In the genomic region with DNA sequence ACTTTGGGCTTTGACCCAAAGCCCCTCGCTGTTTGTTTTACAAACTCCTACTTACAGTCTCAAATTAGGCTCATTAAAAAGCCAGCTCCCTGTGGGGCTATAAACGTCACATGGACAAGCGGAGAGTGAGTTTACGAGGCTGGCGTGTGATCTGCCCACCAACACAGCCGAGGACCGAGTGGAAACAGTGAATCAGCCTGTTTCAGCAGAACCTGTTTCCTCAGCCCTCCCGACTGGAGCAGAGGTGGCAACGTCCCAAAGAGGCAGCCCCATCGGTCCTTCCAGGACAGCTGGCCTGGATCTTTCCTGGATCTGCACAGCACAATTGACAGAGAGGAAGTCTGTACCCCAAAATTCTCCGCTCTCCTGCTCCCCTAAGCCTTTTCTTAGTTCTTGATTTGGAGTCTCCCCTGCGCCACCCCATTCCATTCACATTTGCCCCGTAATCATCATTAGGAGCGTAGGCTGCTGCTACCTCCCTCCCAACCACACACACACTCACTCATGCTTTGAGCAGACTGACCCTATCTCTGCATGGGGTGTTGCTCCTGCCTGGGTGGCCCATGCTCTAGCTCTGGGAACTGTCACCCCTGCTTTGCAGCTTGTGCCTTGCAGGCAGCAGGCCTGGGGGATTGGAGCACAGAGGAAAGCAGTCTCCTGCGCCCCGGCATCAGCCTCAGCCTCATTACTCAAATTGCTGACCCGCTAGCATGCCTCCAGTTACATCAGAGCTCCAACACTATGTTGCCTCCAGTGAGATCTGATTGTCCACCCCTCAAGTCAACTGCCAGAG, we compare ENCODE assay signal across 10 cellular contexts.
DNase-seq lines count a peak whose midpoint lies in the region; ATAC-seq and TF ChIP-seq lines count a peak whose summit lies in the region.
"Had no signal": no experiment of that assay in that cellular context is flagged by ENCODE, and none has a peak within 500 bp of the region (broad histone marks: within the 10 kb centered on the region; RNA-seq: fewer than 3 reads in every experiment).

No MANE protein-coding gene starts in this region.

- H3K27me3 ChIP-seq in trophoblast cell (ENCODE audit: insufficient read depth, low read length): no peaks in the 10 kb centered on the region

- no peak overlapping the region for H3K27ac ChIP-seq in trophoblast cell (ENCODE audit: low read depth, low read length)

- H4K91ac ChIP-seq in trophoblast cell (ENCODE audit: low read depth, low read length): no peak overlapping the region

- no peak overlapping the region for H2BK120ac ChIP-seq in trophoblast cell (ENCODE audit: insufficient read depth, low read length, poor library complexity)

- H3K4me3 Mint-ChIP-seq in activated T-cell treated with anti-CD3 and anti-CD28 coated beads, Interleukin-2, amount 50 U/mL, for 72 hours: no peak overlapping the region
- H3K4me3 Mint-ChIP-seq: brain had no signal

- no peak overlapping the region for H2AFZ ChIP-seq in trophoblast cell (ENCODE audit: insufficient read depth, low read length, poor library complexity)

- no peak overlapping the region for H2BK5ac ChIP-seq in trophoblast cell (ENCODE audit: low read depth, low read length, poor library complexity)

- no peak for TF ChIP-seq CTCF in AG09319 (IDR thresholded peaks at IDR 0.05; ENCODE audit: low read depth, low read length)
- no peak for TF ChIP-seq CTCF in NB4 (IDR thresholded peaks at IDR 0.05; ENCODE audit: low read depth, low read length)
- no peak for TF ChIP-seq CTCF in fibroblast of pulmonary artery (IDR thresholded peaks at IDR 0.05; ENCODE audit: low read length, missing control alignments)

- no peak overlapping the region for H2BK12ac ChIP-seq in trophoblast cell (ENCODE audit: low read length)

- no peaks in the 10 kb centered on the region for H3K36me3 Mint-ChIP-seq in activated T-cell treated with anti-CD3 and anti-CD28 coated beads, Interleukin-2, amount 50 U/mL, for 72 hours (ENCODE audit: insufficient read depth in 2 of 2)
- H3K36me3 Mint-ChIP-seq: brain had no signal

- H3K27ac Mint-ChIP-seq in activated T-cell treated with anti-CD3 and anti-CD28 coated beads, Interleukin-2, amount 50 U/mL, for 72 hours: no peak overlapping the region

- H4K12ac ChIP-seq in trophoblast cell (ENCODE audit: low read depth, low read length): no peak overlapping the region

- ATAC-seq in GM21717 (IDR thresholded peaks at IDR 0.05; ENCODE audit: unreplicated experiment): no peak
- ATAC-seq in GM19328 (IDR thresholded peaks at IDR 0.05; ENCODE audit: unreplicated experiment): no peak
- no peak for ATAC-seq in activated T-cell treated with anti-CD3 and anti-CD28 coated beads, Interleukin-2, amount 50 U/mL, for 72 hours (replicated peaks in 1 of 2)

- H3K79me1 ChIP-seq in trophoblast cell (ENCODE audit: low read length): no peaks in the 10 kb centered on the region

- H3K4ac ChIP-seq in trophoblast cell (ENCODE audit: low read depth, low read length): no peak overlapping the region

- peaks cover 8% of the 10 kb centered on the region in 2 experiments for H3K4me1 ChIP-seq in trophoblast cell (ENCODE audit: control insufficient read depth in 1 of 2, insufficient read depth in 2 of 2, low read length in 2 of 2)

- no CpG with 5 or more reads among the region's 17 CpGs for WGBS in trophoblast cell (ENCODE audit: extremely low coverage, insufficient coverage, insufficient read length)

- TF ChIP-seq POLR2A in NB4 (IDR thresholded peaks at IDR 0.05; ENCODE audit: extremely low read depth, insufficient read length): no peak

- no peak overlapping the region for H3K9ac ChIP-seq in trophoblast cell (ENCODE audit: low read length)

- H3K9me3 ChIP-seq in trophoblast cell (ENCODE audit: insufficient read depth, low read depth, low read length): no peaks in the 10 kb centered on the region

- no peak overlapping the region for H3K23ac ChIP-seq in trophoblast cell (ENCODE audit: low read length)

- no peaks in the 10 kb centered on the region for H3K9me3 Mint-ChIP-seq in activated T-cell treated with anti-CD3 and anti-CD28 coated beads, Interleukin-2, amount 50 U/mL, for 72 hours

- H3K27me3 Mint-ChIP-seq in activated T-cell treated with anti-CD3 and anti-CD28 coated beads, Interleukin-2, amount 50 U/mL, for 72 hours (ENCODE audit: low read depth): peaks cover 29% of the 10 kb centered on the region

- no peaks in the 10 kb centered on the region for H3K79me2 ChIP-seq in trophoblast cell (ENCODE audit: control insufficient read depth, insufficient read depth, low read length, poor library complexity)

- no peak overlapping the region for H2AK5ac ChIP-seq in trophoblast cell (ENCODE audit: low read length)

- DNase-seq in AG09319 (ENCODE audit: extremely low read depth, low read depth) (peak; percentile 68), NB4 (ENCODE audit: low read depth) (peak; percentile 90), fibroblast of pulmonary artery (ENCODE audit: low read depth) (peak; percentile 89), trophoblast cell (peak; percentile 51 to 78)
- no peak for DNase-seq in stimulated activated CD4-positive, alpha-beta T cell treated with anti-CD3 and anti-CD28 coated beads, Interleukin-4, amount 100 ng/mL, for 4 hours
- no peak for DNase-seq in activated T-cell treated with anti-CD3 and anti-CD28 coated beads, Interleukin-2, amount 50 U/mL, for 72 hours
- DNase-seq: NCI-H524 had no signal

- H3K36me3 ChIP-seq in trophoblast cell (ENCODE audit: control insufficient read depth in 1 of 2, insufficient read depth in 2 of 2, low read length in 2 of 2): no peaks in the 10 kb centered on the region

- no peak overlapping the region for H4K8ac ChIP-seq in trophoblast cell (ENCODE audit: low read depth, low read length)

- H3K18ac ChIP-seq in trophoblast cell (ENCODE audit: low read length): no peak overlapping the region

- no peak overlapping the region for H3K4me2 ChIP-seq in trophoblast cell (ENCODE audit: low read length)

- no peak overlapping the region for H3K4me3 ChIP-seq in NB4 (ENCODE audit: low read depth, low read length)
- H3K4me3 ChIP-seq in fibroblast of pulmonary artery (replicated peaks; ENCODE audit: low read depth, low read length): no peak overlapping the region
- no peak overlapping the region for H3K4me3 ChIP-seq in trophoblast cell (ENCODE audit: low read depth, low read length)

- no peaks in the 10 kb centered on the region for H3K4me1 Mint-ChIP-seq in activated T-cell treated with anti-CD3 and anti-CD28 coated beads, Interleukin-2, amount 50 U/mL, for 72 hours (ENCODE audit: low read depth)

- no peak overlapping the region for H3K14ac ChIP-seq in trophoblast cell (ENCODE audit: low read length)

Comparison
In these comparisons a context has a peak if more than half of its experiments do, and no peak if none do; other contexts are left out.
1. DNase-seq: peak in AG09319 (single experiment), NB4 (single experiment), fibroblast of pulmonary artery (single experiment) and trophoblast cell (2 of 2); none in stimulated activated CD4-positive, alpha-beta T cell treated with anti-CD3 and anti-CD28 coated beads, Interleukin-4, amount 100 ng/mL, for 4 hours (0 of 2) and activated T-cell treated with anti-CD3 and anti-CD28 coated beads, Interleukin-2, amount 50 U/mL, for 72 hours (0 of 2).